In the genomic region with DNA sequence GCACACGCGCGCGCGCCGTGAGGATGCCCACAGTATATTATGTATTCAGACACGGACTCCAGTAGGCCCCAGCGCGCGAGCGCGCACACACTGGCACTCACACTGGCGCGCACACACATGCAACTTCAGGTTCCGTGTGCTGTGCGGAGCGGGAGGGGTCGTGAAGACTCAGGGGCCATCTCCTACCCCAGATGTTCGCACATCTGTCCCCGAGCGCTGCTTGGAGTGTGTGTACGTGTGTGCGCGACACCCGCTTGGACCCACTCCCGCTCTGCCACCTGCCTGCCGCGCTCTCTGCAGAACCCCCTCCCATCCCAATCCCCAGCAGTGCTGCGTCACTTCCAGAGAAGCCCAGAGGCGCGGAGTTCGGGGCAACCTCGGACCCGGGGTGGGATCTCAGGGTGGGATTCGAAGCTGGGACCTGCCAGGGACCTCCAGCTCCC, we compare ENCODE assay signal across 10 cellular contexts. TPM values are rescaled to one million over a fixed set of nuclear protein-coding genes. Genes with fewer than 3 reads are reported as not detected.
DNase-seq lines count a peak whose midpoint lies in the region; ATAC-seq, FAIRE-seq and TF ChIP-seq lines count a peak whose summit lies in the region.
"Had no signal": no experiment of that assay in that cellular context is flagged by ENCODE, and none has a peak within 500 bp of the region (broad histone marks: within the 10 kb centered on the region; RNA-seq: fewer than 3 reads in every experiment).

No MANE protein-coding gene starts in this region.

- H3K9ac ChIP-seq in astrocyte (ENCODE audit: low read length) (peak overlapping the region; percentile 92), subcutaneous abdominal adipose tissue (ENCODE audit: low read length in 5 of 5) (peak overlapping the region in 4 of 5 donors; percentile 77 to 88 (median 81))

- no peaks in the 10 kb centered on the region for H3K27me3 ChIP-seq in astrocyte (ENCODE audit: insufficient read depth, low read length)
- H3K27me3 ChIP-seq in subcutaneous abdominal adipose tissue (ENCODE audit: control insufficient read depth in 5 of 5, insufficient read depth in 4 of 5, low read length in 5 of 5) = no peaks in the 10 kb centered on the region

- H3K4me3 ChIP-seq in astrocyte (ENCODE audit: insufficient read depth, low read depth, low read length) (peak overlapping the region; percentile 80), subcutaneous abdominal adipose tissue (ENCODE audit: low read depth in 1 of 5, low read length in 5 of 5) (peak overlapping the region; percentile 81 to 87 (median 83))

- H2AFZ ChIP-seq in astrocyte (ENCODE audit: low read depth, low read length) = peak overlapping the region; percentile 34

- H3K4me1 ChIP-seq in astrocyte (ENCODE audit: insufficient read depth, low read length) (peaks cover 29% of the 10 kb centered on the region), subcutaneous abdominal adipose tissue (ENCODE audit: control insufficient read depth in 5 of 5, insufficient read depth in 5 of 5, low read length in 5 of 5) (peaks cover 4 to 91% (median 74%) of the 10 kb centered on the region in 5 donors)

- H3K9me3 ChIP-seq in astrocyte (ENCODE audit: insufficient read depth, low read depth, low read length) (no peaks in the 10 kb centered on the region), subcutaneous abdominal adipose tissue (ENCODE audit: control insufficient read depth in 5 of 5, low read length in 5 of 5) (no peaks in the 10 kb centered on the region)

- TF ChIP-seq CTCF in astrocyte (IDR thresholded peaks at IDR 0.05; ENCODE audit: insufficient read depth, low read depth, low read length) = no peak

- peaks cover 4% of the 10 kb centered on the region for H3K36me3 ChIP-seq in astrocyte (ENCODE audit: insufficient read depth, low read length)
- H3K36me3 ChIP-seq in subcutaneous abdominal adipose tissue (ENCODE audit: control insufficient read depth in 5 of 5, insufficient read depth in 5 of 5, low read length in 5 of 5) = no peaks in the 10 kb centered on the region

- no peak overlapping the region for H3K27ac Mint-ChIP-seq in astrocyte (ENCODE audit: unreplicated experiment)
- H3K27ac Mint-ChIP-seq: CD4-positive, CD25-positive, alpha-beta regulatory T cell had no signal

- H3K4me2 ChIP-seq in astrocyte (ENCODE audit: low read length) = peak overlapping the region; percentile 92

- H3K79me2 ChIP-seq in astrocyte (ENCODE audit: insufficient read depth, low read length) = peaks cover 75% of the 10 kb centered on the region

- FAIRE-seq in astrocyte (lab: Jason Lieb, UNC) = no peak
- FAIRE-seq: endometrium had no signal

- peak overlapping the region; percentile 91 for H3K4me3 Mint-ChIP-seq in astrocyte (ENCODE audit: unreplicated experiment)

- H3K27me3 Mint-ChIP-seq in astrocyte (ENCODE audit: low read depth, unreplicated experiment) = no peaks in the 10 kb centered on the region

- DNase-seq in NCI-H524 (lab: John Stamatoyannopoulos, UW) (peak; percentile 50 to 81), NCI-H524 treated with DMSO at 0.1 percent for 48 hours (lab: John Stamatoyannopoulos, UW) (no peak), astrocyte (ENCODE audit: low read depth) (peak; percentile 48), left kidney (ENCODE audit: low read depth, low spot score) (peak; percentile 79), kidney glomerular epithelial cell (lab: John Stamatoyannopoulos, UW) (no peak), NOMO-1 (lab: John Stamatoyannopoulos, UW; ENCODE audit: unreplicated experiment in 2 of 2) (no peak)
- DNase-seq: CD4-positive, CD25-positive, alpha-beta regulatory T cell had no signal

- H3K9me3 Mint-ChIP-seq in astrocyte (ENCODE audit: unreplicated experiment) = no peaks in the 10 kb centered on the region

- H3K27ac ChIP-seq in astrocyte (ENCODE audit: low read depth, low read length) (peak overlapping the region; percentile 79), subcutaneous abdominal adipose tissue (ENCODE audit: low read depth, low read length) (peak overlapping the region; percentile 88)

- peaks cover 37% of the 10 kb centered on the region for H4K20me1 ChIP-seq in astrocyte (ENCODE audit: insufficient read depth, low read length)

- no peak for ATAC-seq in GM19463 (IDR thresholded peaks at IDR 0.05; ENCODE audit: unreplicated experiment)

- peaks cover 32% of the 10 kb centered on the region for H3K4me1 Mint-ChIP-seq in astrocyte (ENCODE audit: low read depth, unreplicated experiment)

- H3K36me3 Mint-ChIP-seq in astrocyte (ENCODE audit: low read depth, unreplicated experiment) = peaks cover 2% of the 10 kb centered on the region
- H3K36me3 Mint-ChIP-seq: CD4-positive, CD25-positive, alpha-beta regulatory T cell had no signal

RNA-seq across cellular contexts. Expression of gene NRP2, which starts 2.6 kb away (rescaled TPM):
- 68.5 and 76.7 TPM in 2 replicates for total RNA-seq in astrocyte
- total RNA-seq: CD4-positive, CD25-positive, alpha-beta regulatory T cell had no signal

Comparison
In these comparisons a context has a peak if more than half of its experiments do, and no peak if none do; other contexts are left out.
1. DNase-seq: peak in NCI-H524 (2 of 2), astrocyte (single experiment) and left kidney (single experiment); none in NCI-H524 treated with DMSO at 0.1 percent for 48 hours (single experiment), kidney glomerular epithelial cell (single experiment) and NOMO-1 (0 of 2).